Comparison of ENCODE assay signal across 23 cellular contexts in genomic region chr9:20511680-20512079, GRCh38.
DNase-seq lines count a peak whose midpoint lies in the region; ATAC-seq and TF ChIP-seq lines count a peak whose summit lies in the region.
"Had no signal": no experiment of that assay in that cellular context is flagged by ENCODE, and none has a peak within 500 bp of the region (broad histone marks: within the 10 kb centered on the region; RNA-seq: fewer than 3 reads in every experiment).

No MANE protein-coding gene starts in this region.

- H3K9me3 Mint-ChIP-seq in WTC11 = peaks cover 4% of the 10 kb centered on the region
- H3K9me3 Mint-ChIP-seq in naive thymus-derived CD4-positive, alpha-beta T cell = peaks cover 0 to 4% (median 0%) of the 10 kb centered on the region in 11 donors

- H4K20me1 ChIP-seq in IMR-90 (ENCODE audit: insufficient read depth, low read length) = peaks cover 8% of the 10 kb centered on the region; the same call in 1 of the 2 replicates

- no TSS peak for BruUV-seq in IMR-90 (replicated peaks; lab: Mats Ljungman, UMichigan)

- peak overlapping the region; percentile 27 for H2BK5ac ChIP-seq in IMR-90 (ENCODE audit: low read depth, low read length, poor library complexity, severe bottlenecking)

- no peak overlapping the region; the same call in 1 of the 2 replicates for H2AK5ac ChIP-seq in IMR-90 (ENCODE audit: low read depth, low read length)

- H3K4me3 ChIP-seq in IMR-90 (ENCODE audit: insufficient read depth, low read depth, low read length) = no peak overlapping the region
- no peak overlapping the region for H3K4me3 ChIP-seq in naive thymus-derived CD4-positive, alpha-beta T cell (ENCODE audit: low read length)
- H3K4me3 ChIP-seq: esophagus squamous epithelium, heart left ventricle, neural progenitor cell, SJCRH30 had no signal

- no peak for TF ChIP-seq POLR2A in IMR-90 (IDR thresholded peaks at IDR 0.05; ENCODE audit: low read depth, low read length)

- no peaks in the 10 kb centered on the region for H3K9me3 ChIP-seq in IMR-90 (ENCODE audit: control insufficient read depth, insufficient read depth, low read length)
- no peaks in the 10 kb centered on the region for H3K9me3 ChIP-seq in naive thymus-derived CD4-positive, alpha-beta T cell (ENCODE audit: control insufficient read depth in 2 of 3, low read length in 3 of 3)
- H3K9me3 ChIP-seq: esophagus squamous epithelium, SJCRH30 had no signal

- H3K14ac ChIP-seq in IMR-90 (replicated peaks; ENCODE audit: low read depth, low read length) = 0 out of 2 replicates have a peak overlapping the region, but pooled peaks have one; percentile 23

- no peak overlapping the region for H3K23ac ChIP-seq in IMR-90 (ENCODE audit: low read depth, low read length)

- peaks cover 2% of the 10 kb centered on the region; the same call in 1 of the 2 replicates for H3K4me1 ChIP-seq in IMR-90 (ENCODE audit: control insufficient read depth, insufficient read depth, low read length)
- H3K4me1 ChIP-seq in naive thymus-derived CD4-positive, alpha-beta T cell (ENCODE audit: control insufficient read depth in 2 of 2, insufficient read depth in 2 of 2, low read length in 2 of 2) = peaks cover 8 to 54% of the 10 kb centered on the region in 2 donors
- H3K4me1 ChIP-seq: neural progenitor cell, SJCRH30 had no signal

- no peaks in the 10 kb centered on the region for H3K27me3 ChIP-seq in IMR-90 (ENCODE audit: control insufficient read depth, insufficient read depth, low read length)
- no peaks in the 10 kb centered on the region for H3K27me3 ChIP-seq in naive thymus-derived CD4-positive, alpha-beta T cell (ENCODE audit: control insufficient read depth in 2 of 2, insufficient read depth in 2 of 2, low read length in 2 of 2)
- H3K27me3 ChIP-seq: esophagus squamous epithelium, heart left ventricle, neural progenitor cell, SJCRH30 had no signal

- no peak overlapping the region for H4K8ac ChIP-seq in IMR-90 (ENCODE audit: low read depth in 2 of 2, low read length in 2 of 2)

- DNase-seq in DMS53 (lab: John Stamatoyannopoulos, UW) (peak; percentile 10), DMS53 treated with DMSO at 0.1 percent for 48 hours (lab: John Stamatoyannopoulos, UW; ENCODE audit: unreplicated experiment) (no peak), IMR-90 (no peak), WTC11 (ENCODE audit: low spot score) (no peak), NCI-H1694 (lab: John Stamatoyannopoulos, UW) (no peak), NAMALWA (ENCODE audit: low spot score) (no peak), cortex of kidney (lab: John Stamatoyannopoulos, UW) (no peak)
- DNase-seq in naive thymus-derived CD4-positive, alpha-beta T cell = no peak
- DNase-seq: 8988T; activated CD4-positive, alpha-beta T cell treated with anti-CD3 and anti-CD28 coated beads, Interleukin-2, amount 10 ng/mL, durations not matched to agents 24 days and 14 days; C1 segment of cervical spinal cord; effector CD4-positive, alpha-beta T cell; esophagus squamous epithelium; heart left ventricle; mesendoderm; NCI-H1930; NCI-H510A; SJCRH30; stimulated activated CD4-positive, alpha-beta T cell treated with anti-CD3 and anti-CD28 coated beads, Interleukin-15, amount 100 ng/mL, for 24 hours; stimulated activated naive CD4-positive, alpha-beta T cell; T1000 had no signal

- no peak overlapping the region for H2BK120ac ChIP-seq in IMR-90 (ENCODE audit: low read depth, low read length)

- TF ChIP-seq RAD21 in IMR-90 (IDR thresholded peaks at IDR 0.05; ENCODE audit: low read length) = no peak

- H3K9ac ChIP-seq in IMR-90 (ENCODE audit: low read depth, low read length) = no peak overlapping the region
- H3K9ac ChIP-seq: neural progenitor cell had no signal

- H2AK9ac ChIP-seq in IMR-90 (replicated peaks; ENCODE audit: low read depth, low read length, poor library complexity) = no peak overlapping the region

- no peak overlapping the region for H3K27ac Mint-ChIP-seq in WTC11
- H3K27ac Mint-ChIP-seq in naive thymus-derived CD4-positive, alpha-beta T cell = peak overlapping the region; percentile 7 to 91 (median 77)
- H3K27ac Mint-ChIP-seq: activated CD4-positive, alpha-beta T cell treated with anti-CD3 and anti-CD28 coated beads, Interleukin-2, amount 10 ng/mL, durations not matched to agents 24 days and 14 days; neural progenitor cell; type B pancreatic cell had no signal

- H2BK20ac ChIP-seq in IMR-90 (ENCODE audit: low read depth, low read length) = no peak overlapping the region

- in situ Hi-C loops in IMR-90 (cut with MboI; ENCODE audit: low sequenced_read_pairs) = no loop called here

- H3K79me1 ChIP-seq in IMR-90 (ENCODE audit: low read depth in 1 of 2, low read length in 2 of 2) = peaks cover 11 to 27% of the 10 kb centered on the region in 2 experiments; a peak in 3 of 4 replicates

- no peak overlapping the region for H2BK15ac ChIP-seq in IMR-90 (ENCODE audit: low read depth, low read length)

- no peak for TF ChIP-seq CTCF in IMR-90 (conservative IDR thresholded peaks at IDR 0.05; ENCODE audit: low read depth, low read length)
- TF ChIP-seq CTCF in WTC11 (IDR thresholded peaks at IDR 0.05) = no peak

- ATAC-seq in IMR-90 (ENCODE audit: low read depth) (peak; percentile 27), WTC11 (peak; percentile 41; the same call in 1 of the 2 replicates)
- no peak for ATAC-seq in naive thymus-derived CD4-positive, alpha-beta T cell

- CTCF ChIA-PET in IMR-90 (lab: Yijun Ruan, JAX) (interaction anchor here (0.7 kb wide), 1 partner anchor 9 kb away, joined by 4 read pairs; no protein-coding TSS in a partner anchor), WTC11 (lab: Charles Lee) (interaction anchor here (1.0 kb wide), 1 partner anchor 13 kb away, joined by 4 read pairs; no protein-coding TSS in a partner anchor)
- CTCF ChIA-PET in naive thymus-derived CD4-positive, alpha-beta T cell (lab: Charles Lee) = interaction anchor here (0.9 kb wide), 1 partner anchor 16 kb away, joined by 3 read pairs; no protein-coding TSS in a partner anchor

- no peak overlapping the region for H3K56ac ChIP-seq in IMR-90 (ENCODE audit: extremely low read depth, insufficient read depth, low read length)

- no peaks in the 10 kb centered on the region for H3K9me1 ChIP-seq in IMR-90 (ENCODE audit: insufficient read depth, low read length)

- no peak overlapping the region for H3K4me3 Mint-ChIP-seq in WTC11
- peak overlapping the region in 2 of 10 donors; percentile 13 to 65 for H3K4me3 Mint-ChIP-seq in naive thymus-derived CD4-positive, alpha-beta T cell
- H3K4me3 Mint-ChIP-seq: activated CD4-positive, alpha-beta T cell treated with anti-CD3 and anti-CD28 coated beads, Interleukin-2, amount 10 ng/mL, durations not matched to agents 24 days and 14 days; neural progenitor cell; type B pancreatic cell had no signal

- H3K4me1 Mint-ChIP-seq in WTC11 = peaks cover 17% of the 10 kb centered on the region
- H3K4me1 Mint-ChIP-seq in naive thymus-derived CD4-positive, alpha-beta T cell = peaks cover 62 to 90% (median 87%) of the 10 kb centered on the region in 7 donors

- POLR2A ChIA-PET in IMR-90 (lab: Charles Lee; ENCODE audit: unreplicated experiment) (no interaction called here), WTC11 (lab: Charles Lee) (no interaction called here)
- POLR2A ChIA-PET in naive thymus-derived CD4-positive, alpha-beta T cell (lab: Charles Lee) = interaction anchor here (0.9 to 1.4 kb wide), 2 partner anchors 11 to 111 kb away, joined by 3 to 5 read pairs; partner anchors contain the start of gene MLLT3

- no CpG with 5 or more reads among the region's 1 CpG for WGBS in IMR-90 (ENCODE audit: extremely low coverage in 2 of 2, insufficient read length in 1 of 2), 2 experiments

- H4K5ac ChIP-seq in IMR-90 (ENCODE audit: low read depth, low read length) = peak overlapping the region; percentile 24; the same call in 1 of the 2 replicates

- H3K27ac ChIP-seq in IMR-90 (ENCODE audit: insufficient read depth, low read length) = no peak overlapping the region
- no peak overlapping the region for H3K27ac ChIP-seq in naive thymus-derived CD4-positive, alpha-beta T cell (ENCODE audit: low read depth, low read length)
- H3K27ac ChIP-seq: neural progenitor cell, SJCRH30 had no signal

- H3K4ac ChIP-seq in IMR-90 (ENCODE audit: low read depth, low read length) = no peak overlapping the region

- H3K27me3 Mint-ChIP-seq in WTC11 (ENCODE audit: low read depth) = no peaks in the 10 kb centered on the region
- no peaks in the 10 kb centered on the region for H3K27me3 Mint-ChIP-seq in naive thymus-derived CD4-positive, alpha-beta T cell
- H3K27me3 Mint-ChIP-seq: activated CD4-positive, alpha-beta T cell treated with anti-CD3 and anti-CD28 coated beads, Interleukin-2, amount 10 ng/mL, durations not matched to agents 24 days and 14 days; type B pancreatic cell had no signal

- peaks cover 2% of the 10 kb centered on the region; the same call in 1 of the 2 replicates for H3K36me3 Mint-ChIP-seq in WTC11
- H3K36me3 Mint-ChIP-seq in naive thymus-derived CD4-positive, alpha-beta T cell = peaks cover 0 to 17% (median 9%) of the 10 kb centered on the region in 5 donors
- H3K36me3 Mint-ChIP-seq: neural progenitor cell had no signal

- H2AFZ ChIP-seq in IMR-90 (replicated peaks; ENCODE audit: low read length, poor library complexity) = no peak overlapping the region
- H2AFZ ChIP-seq: neural progenitor cell had no signal

- H3K4me2 ChIP-seq in IMR-90 (ENCODE audit: low read depth, low read length) = peak overlapping the region; percentile 46
- H3K4me2 ChIP-seq: neural progenitor cell had no signal

- peak overlapping the region; percentile 77 for H3K18ac ChIP-seq in IMR-90 (ENCODE audit: low read depth, low read length)

- intact Hi-C loops in IMR-90 (cut with micrococcal nuclease) = no loop called here
- intact Hi-C loops in naive thymus-derived CD4-positive, alpha-beta T cell (cut with micrococcal nuclease) = loop anchor here in 1 of 2 donors (2.0 kb wide), 1 partner anchor 17 kb away; no protein-coding TSS in a partner anchor

- no peak overlapping the region for H4K91ac ChIP-seq in IMR-90 (ENCODE audit: insufficient read depth, low read depth, low read length)

- dilution Hi-C loops in IMR-90 (cut with HindIII; ENCODE audit: low sequenced_read_pairs, unreplicated experiment) = no loop called here

- no peaks in the 10 kb centered on the region for H3K36me3 ChIP-seq in IMR-90 (ENCODE audit: control insufficient read depth, insufficient read depth, low read length)
- H3K36me3 ChIP-seq in naive thymus-derived CD4-positive, alpha-beta T cell (ENCODE audit: control insufficient read depth in 2 of 3, insufficient read depth in 3 of 3, low read length in 3 of 3) = no peaks in the 10 kb centered on the region
- H3K36me3 ChIP-seq: esophagus squamous epithelium, heart left ventricle, neural progenitor cell, SJCRH30 had no signal

TF ChIP-seq in IMR-90, 13 proteins besides CTCF, POLR2A, EP300 and RAD21 (continues in another document):
- TF ChIP-seq NFE2L2 (IDR thresholded peaks at IDR 0.05; ENCODE audit: low read depth, low read length) = no peak
- TF ChIP-seq MAZ (IDR thresholded peaks at IDR 0.05; ENCODE audit: borderline replicate concordance, low read depth, low read length) = no peak
- no peak for TF ChIP-seq SMC3 (IDR thresholded peaks at IDR 0.05; ENCODE audit: low read depth, low read length)

TF ChIP-seq in WTC11, 78 proteins besides CTCF, POLR2A, EP300 and RAD21 (continues in another document):
- TF ChIP-seq FOXK1 (CRISPR knock-in tag; IDR thresholded peaks at IDR 0.05) (no peak), TEAD4 (CRISPR knock-in tag; IDR thresholded peaks at IDR 0.05) (no peak), ELF4 (CRISPR knock-in tag; IDR thresholded peaks at IDR 0.05; ENCODE audit: low read depth) (no peak), ATF1 (CRISPR knock-in tag; IDR thresholded peaks at IDR 0.05) (no peak), CREB1 (CRISPR knock-in tag; IDR thresholded peaks at IDR 0.05) (no peak)
